Comparison of ENCODE assay signal across 17 cellular contexts in the genomic region with DNA sequence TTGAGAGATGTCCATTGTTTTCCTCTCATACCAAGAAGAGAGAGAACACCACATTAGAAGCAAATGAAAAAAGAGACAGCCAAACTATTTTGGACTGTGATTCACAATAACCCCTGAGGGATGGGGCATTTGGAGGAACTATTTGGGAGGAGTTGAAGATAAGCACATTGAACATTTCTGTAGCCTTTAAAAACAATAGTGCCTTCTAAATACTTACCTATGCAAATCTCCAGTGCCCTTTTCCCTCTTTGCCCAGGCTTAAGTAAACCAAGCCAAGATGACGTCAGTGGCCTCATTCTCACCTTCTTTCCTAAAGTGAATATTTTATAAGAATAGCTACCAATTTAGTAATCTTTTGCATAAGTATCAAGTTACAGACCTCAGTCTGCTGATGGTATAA.
"Had no signal": no experiment of that assay in that cellular context is flagged by ENCODE, and none has a peak within 500 bp of the region (broad histone marks: within the 10 kb centered on the region; RNA-seq: fewer than 3 reads in every experiment).

No MANE protein-coding gene starts in this region.

- ATAC-seq: activated T-cell treated with anti-CD3 and anti-CD28 coated beads, Interleukin-2, amount 50 U/mL, for 72 hours; effector memory CD8-positive, alpha-beta T cell; lower lobe of right lung; naive thymus-derived CD8-positive, alpha-beta T cell; psoas muscle had no signal

- H3K27ac Mint-ChIP-seq: activated T-cell treated with anti-CD3 and anti-CD28 coated beads, Interleukin-2, amount 50 U/mL, for 72 hours; effector memory CD8-positive, alpha-beta T cell; naive thymus-derived CD8-positive, alpha-beta T cell had no signal

- H3K27me3 Mint-ChIP-seq: effector memory CD8-positive, alpha-beta T cell had no signal

- H3K27me3 ChIP-seq: ascending aorta, spleen, thyroid gland had no signal

- H3K9me3 Mint-ChIP-seq: activated T-cell treated with anti-CD3 and anti-CD28 coated beads, Interleukin-2, amount 50 U/mL, for 72 hours had no signal

- H3K4me3 Mint-ChIP-seq: activated T-cell treated with anti-CD3 and anti-CD28 coated beads, Interleukin-2, amount 50 U/mL, for 72 hours; effector memory CD8-positive, alpha-beta T cell; naive thymus-derived CD8-positive, alpha-beta T cell had no signal

- H3K4me3 ChIP-seq: ascending aorta, lower lobe of right lung, psoas muscle, spleen, thyroid gland had no signal

- H3K36me3 ChIP-seq: ascending aorta, lower lobe of right lung, spleen, thyroid gland, WERI-Rb-1 had no signal

- DNase-seq: activated CD4-positive, alpha-beta T cell treated with anti-CD3 and anti-CD28 coated beads for 1 hour; activated effector memory CD4-positive, alpha-beta T cell treated with anti-CD3 and anti-CD28 coated beads, Interleukin-2, amount 50 U/mL, for 16 hours; activated naive CD4-positive, alpha-beta T cell treated with anti-CD3 and anti-CD28 coated beads, Interleukin-2, amount 50 U/mL, for 16 hours; activated T-cell treated with anti-CD3 and anti-CD28 coated beads, Interleukin-2, amount 50 U/mL, for 72 hours; effector memory CD8-positive, alpha-beta T cell; foreskin melanocyte; lower lobe of right lung; naive thymus-derived CD8-positive, alpha-beta T cell; psoas muscle; spleen; stimulated activated CD8-positive, alpha-beta memory T cell treated with anti-CD3 and anti-CD28 coated beads, Interleukin-4, amount 100 ng/mL, for 48 hours; stimulated activated naive CD4-positive, alpha-beta T cell; SW 1271; T-helper 2 cell; thyroid gland; WERI-Rb-1 had no signal

- H3K36me3 Mint-ChIP-seq: naive thymus-derived CD8-positive, alpha-beta T cell had no signal

- H3K27ac ChIP-seq: ascending aorta, lower lobe of right lung, psoas muscle, spleen, thyroid gland, WERI-Rb-1 had no signal

- H3K9me3 ChIP-seq: ascending aorta, lower lobe of right lung, psoas muscle, spleen, thyroid gland had no signal

- H3K4me1 ChIP-seq: psoas muscle, thyroid gland had no signal
